In genomic region chr7:64308019-64308275, GRCh38 we compare ENCODE assay signal across 8 cellular contexts. TPM values are rescaled to one million over a fixed set of nuclear protein-coding genes. Genes with fewer than 3 reads are reported as not detected.
DNase-seq lines count a peak whose midpoint lies in the region; ATAC-seq and TF ChIP-seq lines count a peak whose summit lies in the region.

No MANE protein-coding gene starts in this region.

- POLR2A ChIA-PET in activated naive CD8-positive, alpha-beta T cell treated with anti-CD3 and anti-CD28 coated beads, Interleukin-2, amount 10 ng/mL, durations not matched to agents 7 days and 5 days (lab: Charles Lee), result interaction anchor here (1.4 to 1.9 kb wide), 6 partner anchors 9 to 699 kb away, joined by 5 to 24 read pairs (median 8); partner anchors contain the start of genes ERV3-1, ZNF107, ZNF273 and ZNF680

- intact Hi-C loops in left cardiac atrium (cut with DNase I) (no loop called here), lower lobe of right lung (cut with DNase I) (no loop called here), upper lobe of right lung (cut with DNase I) (no loop called here)

- H3K9me3 Mint-ChIP-seq in activated naive CD8-positive, alpha-beta T cell treated with anti-CD3 and anti-CD28 coated beads, Interleukin-2, amount 10 ng/mL, durations not matched to agents 7 days and 5 days, result peaks cover 2% of the 10 kb centered on the region

- peak overlapping the region; percentile 53 to 71 for H3K4me3 ChIP-seq in right atrium auricular region
- H3K4me3 ChIP-seq in lower lobe of right lung, result peak overlapping the region; percentile 72
- peak overlapping the region; percentile 68 for H3K4me3 ChIP-seq in upper lobe of right lung

- peak; percentile 57 for DNase-seq in right atrium auricular region (ENCODE audit: low spot score)
- no peak for DNase-seq in left cardiac atrium
- DNase-seq in activated naive CD8-positive, alpha-beta T cell treated with anti-CD3 and anti-CD28 coated beads, Interleukin-2, amount 10 ng/mL, durations not matched to agents 7 days and 5 days, result no peak
- DNase-seq in lower lobe of right lung, result no peak
- no peak for DNase-seq in upper lobe of right lung
- DNase-seq in NCI-H2107 treated with DMSO at 0.1 percent for 48 hours (lab: John Stamatoyannopoulos, UW; ENCODE audit: unreplicated experiment), result no peak

- TF ChIP-seq CTCF in right atrium auricular region (IDR thresholded peaks at IDR 0.05) (no peak), lower lobe of right lung (IDR thresholded peaks at IDR 0.05) (no peak), upper lobe of right lung (IDR thresholded peaks at IDR 0.05) (no peak)

- H3K4me3 Mint-ChIP-seq in activated naive CD8-positive, alpha-beta T cell treated with anti-CD3 and anti-CD28 coated beads, Interleukin-2, amount 10 ng/mL, durations not matched to agents 7 days and 5 days, result peak overlapping the region; percentile 98

- H3K27me3 ChIP-seq in right atrium auricular region (no peaks in the 10 kb centered on the region), lower lobe of right lung (ENCODE audit: low read depth) (no peaks in the 10 kb centered on the region), upper lobe of right lung (no peaks in the 10 kb centered on the region)

- H3K4me1 Mint-ChIP-seq in activated naive CD8-positive, alpha-beta T cell treated with anti-CD3 and anti-CD28 coated beads, Interleukin-2, amount 10 ng/mL, durations not matched to agents 7 days and 5 days, result peaks cover 9% of the 10 kb centered on the region

- H3K27ac ChIP-seq in right atrium auricular region, result peak overlapping the region; percentile 82 to 95
- H3K27ac ChIP-seq in lower lobe of right lung, result peak overlapping the region; percentile 81
- H3K27ac ChIP-seq in upper lobe of right lung, result peak overlapping the region; percentile 87

- peak overlapping the region; percentile 98 for H3K27ac Mint-ChIP-seq in activated naive CD8-positive, alpha-beta T cell treated with anti-CD3 and anti-CD28 coated beads, Interleukin-2, amount 10 ng/mL, durations not matched to agents 7 days and 5 days

- peaks cover 0 to 13% of the 10 kb centered on the region in 2 donors for H3K4me1 ChIP-seq in right atrium auricular region
- peaks cover 6% of the 10 kb centered on the region for H3K4me1 ChIP-seq in lower lobe of right lung
- peaks cover 6% of the 10 kb centered on the region for H3K4me1 ChIP-seq in upper lobe of right lung

- ATAC-seq in left cardiac atrium (no peak), lower lobe of right lung (no peak), upper lobe of right lung (no peak), HG03354 (IDR thresholded peaks at IDR 0.05; ENCODE audit: poor library complexity, severe bottlenecking, unreplicated experiment) (no peak), GM19328 (IDR thresholded peaks at IDR 0.05; ENCODE audit: unreplicated experiment) (no peak)
- no peak for ATAC-seq in activated naive CD8-positive, alpha-beta T cell treated with anti-CD3 and anti-CD28 coated beads, Interleukin-2, amount 10 ng/mL, durations not matched to agents 7 days and 5 days (ENCODE audit: low read depth)

- H3K36me3 Mint-ChIP-seq in activated naive CD8-positive, alpha-beta T cell treated with anti-CD3 and anti-CD28 coated beads, Interleukin-2, amount 10 ng/mL, durations not matched to agents 7 days and 5 days, result peaks cover 9% of the 10 kb centered on the region

- no peaks in the 10 kb centered on the region for H3K9me3 ChIP-seq in right atrium auricular region
- no peaks in the 10 kb centered on the region for H3K9me3 ChIP-seq in lower lobe of right lung
- H3K9me3 ChIP-seq in upper lobe of right lung, result no peaks in the 10 kb centered on the region

- no peaks in the 10 kb centered on the region for H3K36me3 ChIP-seq in right atrium auricular region
- no peaks in the 10 kb centered on the region for H3K36me3 ChIP-seq in lower lobe of right lung
- H3K36me3 ChIP-seq in upper lobe of right lung, result no peaks in the 10 kb centered on the region

- H3K27me3 Mint-ChIP-seq in activated naive CD8-positive, alpha-beta T cell treated with anti-CD3 and anti-CD28 coated beads, Interleukin-2, amount 10 ng/mL, durations not matched to agents 7 days and 5 days, result no peaks in the 10 kb centered on the region

RNA-seq across cellular contexts. Expression of gene ZNF736, which starts 5.8 kb away (rescaled TPM):
- 1 to 10 TPM; 1.4 to 1.7 TPM for total RNA-seq in right atrium auricular region
- total RNA-seq in left cardiac atrium, result 1 to 10 TPM; 5.5 to 7.3 TPM
- 10 to 100 TPM; 38.9 to 39.6 TPM for total RNA-seq in activated naive CD8-positive, alpha-beta T cell treated with anti-CD3 and anti-CD28 coated beads, Interleukin-2, amount 10 ng/mL, durations not matched to agents 7 days and 5 days
- total RNA-seq in lower lobe of right lung, result 15.1 TPM
- 13.5 TPM for total RNA-seq in upper lobe of right lung
